In genomic region chr1:119554188-119554587, GRCh38 we compare ENCODE assay signal across 1 cellular context.
TF ChIP-seq lines count a peak whose summit lies in the region.

No MANE protein-coding gene starts in this region.

TF ChIP-seq in HEK293, 187 proteins besides CTCF, POLR2A, EP300 and RAD21 (continued from another document):
- TF ChIP-seq ELK4 (IDR thresholded peaks at IDR 0.05; ENCODE audit: borderline replicate concordance, low read depth, low read length) (no peak), ZBTB17 (tag by site-specific recombination; IDR thresholded peaks at IDR 0.05) (peak; percentile 45; the same call in 1 of the 2 replicates), ZNF302 (tag by site-specific recombination; IDR thresholded peaks at IDR 0.05; ENCODE audit: low read depth) (no peak), ZNF843 (tag by site-specific recombination; IDR thresholded peaks at IDR 0.05) (peak; percentile 81), MZF1 (tag by site-specific recombination; IDR thresholded peaks at IDR 0.05; ENCODE audit: borderline replicate concordance) (peak; percentile 74; the same call in 1 of the 2 replicates), KLF1 (tag by site-specific recombination; IDR thresholded peaks at IDR 0.05) (0 out of 2 replicates have a peak, but pooled peaks have one; percentile 15), ZBTB48 (tag by site-specific recombination; IDR thresholded peaks at IDR 0.05) (peak; percentile 19; the same call in 1 of the 2 replicates), ZIC2 (tag by site-specific recombination; IDR thresholded peaks at IDR 0.05) (peak; percentile 50), SCRT1 (tag by site-specific recombination; IDR thresholded peaks at IDR 0.05; ENCODE audit: borderline replicate concordance) (peak; percentile 65; the same call in 1 of the 2 replicates), ZNF610 (tag by site-specific recombination; IDR thresholded peaks at IDR 0.05; ENCODE audit: borderline replicate concordance) (0 out of 2 replicates have a peak, but pooled peaks have one; percentile 70), KLF17 (tag by site-specific recombination; IDR thresholded peaks at IDR 0.05) (no peak), ZNF580 (tag by site-specific recombination; IDR thresholded peaks at IDR 0.05) (0 out of 2 replicates have a peak, but pooled peaks have one; percentile 64), PRDM4 (tag by site-specific recombination; IDR thresholded peaks at IDR 0.05) (peak; percentile 79), GLIS2 (tag by site-specific recombination; IDR thresholded peaks at IDR 0.05) (no peak), ZNF341 (tag by site-specific recombination; IDR thresholded peaks at IDR 0.05; ENCODE audit: low read depth) (peak; percentile 49; the same call in 1 of the 2 replicates), ZNF521 (tag by site-specific recombination; IDR thresholded peaks at IDR 0.05) (no peak), ZNF561 (tag by site-specific recombination; IDR thresholded peaks at IDR 0.05; ENCODE audit: borderline replicate concordance) (peak; percentile 19; the same call in 1 of the 2 replicates), ZNF335 (tag by site-specific recombination; conservative IDR thresholded peaks at IDR 0.05) (0 out of 2 replicates have a peak, but pooled peaks have one; percentile 21), ZNF488 (tag by site-specific recombination; IDR thresholded peaks at IDR 0.05) (no peak), WT1 (tag by site-specific recombination; IDR thresholded peaks at IDR 0.05) (peak; percentile 48; the same call in 1 of the 2 replicates), ZEB2 (tag by site-specific recombination; IDR thresholded peaks at IDR 0.05) (0 out of 2 replicates have a peak, but pooled peaks have one; percentile 23), OSR2 (tag by site-specific recombination; IDR thresholded peaks at IDR 0.05) (peak; percentile 80)
